In genomic region chr13:21069561-21070004, GRCh38 we compare ENCODE assay signal across 9 cellular contexts. TPM values are rescaled to one million over a fixed set of nuclear protein-coding genes. Genes with fewer than 3 reads are reported as not detected.
DNase-seq lines count a peak whose midpoint lies in the region; ATAC-seq and TF ChIP-seq lines count a peak whose summit lies in the region.
"Had no signal": no experiment of that assay in that cellular context is flagged by ENCODE, and none has a peak within 500 bp of the region (broad histone marks: within the 10 kb centered on the region; RNA-seq: fewer than 3 reads in every experiment).

No MANE protein-coding gene starts in this region.

- no peaks in the 10 kb centered on the region for H3K9me3 ChIP-seq in ovary
- no peaks in the 10 kb centered on the region for H3K9me3 ChIP-seq in CD8-positive, alpha-beta T cell (ENCODE audit: low read length)

- H3K27ac ChIP-seq in ovary, result no peak overlapping the region
- no peak overlapping the region for H3K27ac ChIP-seq in CD8-positive, alpha-beta T cell (ENCODE audit: low read depth, low read length)

- peaks cover 8% of the 10 kb centered on the region for H3K4me1 Mint-ChIP-seq in CD8-positive, alpha-beta T cell (ENCODE audit: low read depth)

- TF ChIP-seq POLR2A in ovary (IDR thresholded peaks at IDR 0.05), result no peak

- no peaks in the 10 kb centered on the region for H3K27me3 Mint-ChIP-seq in CD8-positive, alpha-beta T cell (ENCODE audit: low read depth)

- intact Hi-C loops in ovary (cut with DNase I), result loop anchor here in 1 of 4 donors (10.0 kb wide), 1 partner anchor 125 kb away; no protein-coding TSS in a partner anchor
- intact Hi-C loops in CD8-positive, alpha-beta T cell (cut with DNase I, micrococcal nuclease), result no loop called here

- H3K4me3 ChIP-seq in ovary, result no peak overlapping the region
- no peak overlapping the region for H3K4me3 ChIP-seq in CD8-positive, alpha-beta T cell (ENCODE audit: low read depth, low read length)
- H3K4me3 ChIP-seq: GM12878 had no signal

- H3K4me3 Mint-ChIP-seq in CD8-positive, alpha-beta T cell, result no peak overlapping the region

- peak; percentile 50 for DNase-seq in Daoy (ENCODE audit: low read depth)
- peak; percentile 83 for DNase-seq in OCI-M1 (lab: John Stamatoyannopoulos, UW)
- DNase-seq in fibroblast of gingiva (ENCODE audit: low read depth), result peak; percentile 94
- peak in 3 of 5 donors; percentile 37 to 60 (median 56) for DNase-seq in ovary
- DNase-seq in NCI-H69 (lab: John Stamatoyannopoulos, UW), result no peak
- no peak for DNase-seq in CD8-positive, alpha-beta T cell
- DNase-seq in NCI-H1092 (lab: John Stamatoyannopoulos, UW), result no peak

- CTCF ChIA-PET in CD8-positive, alpha-beta T cell (lab: Charles Lee), result no interaction called here

- no peak overlapping the region for H3K27ac Mint-ChIP-seq in CD8-positive, alpha-beta T cell

- peaks cover under 1% of the 10 kb centered on the region for H3K4me1 ChIP-seq in ovary (ENCODE audit: insufficient read depth)
- H3K4me1 ChIP-seq in CD8-positive, alpha-beta T cell (ENCODE audit: insufficient read depth, low read length), result peaks cover 3% of the 10 kb centered on the region

- no peaks in the 10 kb centered on the region for H3K36me3 Mint-ChIP-seq in CD8-positive, alpha-beta T cell

- no peak for ATAC-seq in HG02610 (IDR thresholded peaks at IDR 0.05; ENCODE audit: unreplicated experiment)
- ATAC-seq in CD8-positive, alpha-beta T cell, result no peak
- ATAC-seq: GM12878 had no signal

- no peaks in the 10 kb centered on the region for H3K36me3 ChIP-seq in ovary
- H3K36me3 ChIP-seq in CD8-positive, alpha-beta T cell (ENCODE audit: insufficient read depth, low read length), result no peaks in the 10 kb centered on the region

- no peaks in the 10 kb centered on the region for H3K9me3 Mint-ChIP-seq in CD8-positive, alpha-beta T cell

- TF ChIP-seq EP300 in ovary (IDR thresholded peaks at IDR 0.05), result no peak

- POLR2A ChIA-PET in CD8-positive, alpha-beta T cell (lab: Charles Lee), result no interaction called here

- no peaks in the 10 kb centered on the region for H3K27me3 ChIP-seq in ovary
- no peaks in the 10 kb centered on the region for H3K27me3 ChIP-seq in CD8-positive, alpha-beta T cell (ENCODE audit: insufficient read depth, low read length)

- TF ChIP-seq CTCF in ovary (IDR thresholded peaks at IDR 0.05), result no peak
- TF ChIP-seq CTCF in CD8-positive, alpha-beta T cell (IDR thresholded peaks at IDR 0.05), result no peak

- WGBS in ovary, 3 donors, result 10 to 25% (median 21%) methylated on average over 6 of the region's 6 CpGs

RNA-seq across cellular contexts. Expression of gene LATS2, which starts 8.2 kb away (rescaled TPM):
- 4.6 and 5.4 TPM in 2 replicates for total RNA-seq in Daoy (2014; rRNA removed; shearing (Covaris generic))
- 10 to 100 TPM; 17.2 to 41.9 (median 24.2) TPM for total RNA-seq in ovary
- 10 to 100 TPM; 12.5 to 19.1 TPM for polyA plus RNA-seq in ovary
- 1 to 10 TPM; 7.1 TPM for total RNA-seq in CD8-positive, alpha-beta T cell

Comparison
In these comparisons a context has a peak if more than half of its experiments do, and no peak if none do; other contexts are left out.
1. DNase-seq: peak in Daoy (single experiment), OCI-M1 (single experiment), fibroblast of gingiva (single experiment) and ovary (3 of 5); none in NCI-H69 (single experiment), CD8-positive, alpha-beta T cell (0 of 7) and NCI-H1092 (single experiment).